Comparison of ENCODE assay signal across 9 cellular contexts in genomic region chr12:111448831-111449790, GRCh38. TPM values are rescaled to one million over a fixed set of nuclear protein-coding genes. Genes with fewer than 3 reads are reported as not detected.
A peak's percentile ranks its signal among the peaks of the same experiment; 100 is the strongest.
DNase-seq lines count a peak whose midpoint lies in the region; ATAC-seq and TF ChIP-seq lines count a peak whose summit lies in the region.
"Had no signal": no experiment of that assay in that cellular context is flagged by ENCODE, and none has a peak within 500 bp of the region (broad histone marks: within the 10 kb centered on the region; RNA-seq: fewer than 3 reads in every experiment).

No MANE protein-coding gene starts in this region.

- H3K9ac ChIP-seq in colonic mucosa (ENCODE audit: low read depth in 2 of 2, low read length in 2 of 2): no peak overlapping the region

- DNase-seq in CD4-positive, alpha-beta T cell: no peak
- DNase-seq in OCI-LY7 (ENCODE audit: low spot score) (no peak), colonic mucosa (peak; percentile 17), DMS53 treated with DMSO at 0.1 percent for 48 hours (lab: John Stamatoyannopoulos, UW; ENCODE audit: unreplicated experiment) (no peak), cerebellar cortex (ENCODE audit: low spot score) (no peak), CD1c-positive myeloid dendritic cell (ENCODE audit: extremely low spot score) (no peak), foreskin keratinocyte (no peak)
- DNase-seq: NCI-H1092 had no signal

- no peaks in the 10 kb centered on the region for H3K9me3 Mint-ChIP-seq in CD4-positive, alpha-beta T cell
- no peaks in the 10 kb centered on the region for H3K9me3 Mint-ChIP-seq in nephron

- no peaks in the 10 kb centered on the region for H3K9me2 ChIP-seq in OCI-LY7 (ENCODE audit: insufficient read depth, low read length)

- no peaks in the 10 kb centered on the region for H3K9me3 ChIP-seq in CD4-positive, alpha-beta T cell (ENCODE audit: control insufficient read depth, low read length)
- H3K9me3 ChIP-seq in OCI-LY7 (ENCODE audit: low read length) (no peaks in the 10 kb centered on the region), colonic mucosa (no peaks in the 10 kb centered on the region)

- H3K4me3 Mint-ChIP-seq in CD4-positive, alpha-beta T cell: no peak overlapping the region
- no peak overlapping the region for H3K4me3 Mint-ChIP-seq in nephron

- intact Hi-C loops in CD4-positive, alpha-beta T cell (cut with DNase I, micrococcal nuclease): no loop called here
- intact Hi-C loops in OCI-LY7 (cut with micrococcal nuclease; ENCODE audit: unreplicated experiment): no loop called here
- intact Hi-C loops in colonic mucosa (cut with DNase I): no loop called here

- no peaks in the 10 kb centered on the region for H3K27me3 Mint-ChIP-seq in CD4-positive, alpha-beta T cell
- H3K27me3 Mint-ChIP-seq in nephron (ENCODE audit: low read depth): no peaks in the 10 kb centered on the region

- no peak for TF ChIP-seq CTCF in CD4-positive, alpha-beta T cell (IDR thresholded peaks at IDR 0.05)
- no peak for TF ChIP-seq CTCF in OCI-LY7 (conservative IDR thresholded peaks at IDR 0.05; ENCODE audit: low read length)
- no peak for TF ChIP-seq CTCF in colonic mucosa (IDR thresholded peaks at IDR 0.05)
- TF ChIP-seq CTCF in nephron (IDR thresholded peaks at IDR 0.05; ENCODE audit: unreplicated experiment in 3 of 3): no peak
- TF ChIP-seq CTCF in foreskin keratinocyte (conservative IDR thresholded peaks at IDR 0.05): no peak

- peaks cover 8% of the 10 kb centered on the region; the same call in 1 of the 2 replicates for H3K79me2 ChIP-seq in OCI-LY7 (ENCODE audit: insufficient read depth, low read depth, low read length)

- CTCF ChIA-PET in CD4-positive, alpha-beta T cell (lab: Charles Lee): interaction anchor here (1.3 to 27.4 kb wide), 4 partner anchors 15 to 80 kb away, joined by 3 to 487 read pairs (median 21); partner anchors contain the start of gene SH2B3
- CTCF ChIA-PET in OCI-LY7 (lab: Charles Lee; ENCODE audit: unreplicated experiment): interaction anchor here (1.4 kb wide), 1 partner anchor 52 kb away, joined by 3 read pairs; no protein-coding TSS in a partner anchor

- ATAC-seq in CD4-positive, alpha-beta T cell (ENCODE audit: poor library complexity): no peak
- no peak for ATAC-seq in foreskin keratinocyte

- peak overlapping the region; percentile 45 for H3K4me2 ChIP-seq in OCI-LY7 (ENCODE audit: low read length)

- POLR2A ChIA-PET in CD4-positive, alpha-beta T cell (lab: Charles Lee): interaction anchor here (1.0 to 5.9 kb wide), 6 partner anchors 14 to 51 kb away, joined by 3 to 53 read pairs (median 22); partner anchors contain the start of gene SH2B3
- POLR2A ChIA-PET in OCI-LY7 (lab: Charles Lee): interaction anchor here (0.5 to 1.6 kb wide), 7 partner anchors 37 to 680 kb away, joined by 3 to 7 read pairs (median 4); no protein-coding TSS in a partner anchor

- H3K27ac Mint-ChIP-seq in CD4-positive, alpha-beta T cell: peak overlapping the region; percentile 28
- peak overlapping the region in 2 of 3 experiments; percentile 35 to 79 for H3K27ac Mint-ChIP-seq in nephron

- H3K4me1 ChIP-seq in OCI-LY7 (ENCODE audit: insufficient read depth, low read length, poor library complexity, severe bottlenecking) (peaks cover 52% of the 10 kb centered on the region), colonic mucosa (peaks cover 27% of the 10 kb centered on the region), foreskin keratinocyte (no peaks in the 10 kb centered on the region)

- H3K27me3 ChIP-seq in CD4-positive, alpha-beta T cell (ENCODE audit: control insufficient read depth, insufficient read depth, low read length): no peaks in the 10 kb centered on the region
- H3K27me3 ChIP-seq in colonic mucosa (no peaks in the 10 kb centered on the region), foreskin keratinocyte (no peaks in the 10 kb centered on the region)

- peaks cover 44% of the 10 kb centered on the region for H3K4me1 Mint-ChIP-seq in CD4-positive, alpha-beta T cell (ENCODE audit: low read depth)
- H3K4me1 Mint-ChIP-seq in nephron: peaks cover 44% of the 10 kb centered on the region

- H4K20me1 ChIP-seq in OCI-LY7 (ENCODE audit: insufficient read depth, low read length): peaks cover 16% of the 10 kb centered on the region; the same call in 1 of the 2 replicates

- TSS peak; percentile 52 for BruUV-seq in OCI-LY7 (replicated peaks; lab: Mats Ljungman, UMichigan)

- H3K27ac ChIP-seq in CD4-positive, alpha-beta T cell (ENCODE audit: low read depth, low read length): peak overlapping the region; percentile 32
- H3K27ac ChIP-seq in OCI-LY7 (ENCODE audit: low read depth, low read length, poor library complexity, severe bottlenecking): peak overlapping the region; percentile 43
- H3K27ac ChIP-seq in colonic mucosa: no peak overlapping the region
- H3K27ac ChIP-seq in foreskin keratinocyte: no peak overlapping the region

- no peak overlapping the region for H2AFZ ChIP-seq in OCI-LY7 (ENCODE audit: low read length)

- H3K4me3 ChIP-seq in OCI-LY7 (ENCODE audit: low read depth, low read length, poor library complexity, severe bottlenecking) (no peak overlapping the region), colonic mucosa (no peak overlapping the region)

- H3K36me3 ChIP-seq in OCI-LY7 (ENCODE audit: insufficient read depth, low read length) (peaks cover 79% of the 10 kb centered on the region), colonic mucosa (peaks cover 7% of the 10 kb centered on the region)

- peaks cover 68% of the 10 kb centered on the region for H3K36me3 Mint-ChIP-seq in CD4-positive, alpha-beta T cell (ENCODE audit: low read depth)
- H3K36me3 Mint-ChIP-seq in nephron (ENCODE audit: low read depth): peaks cover 58% of the 10 kb centered on the region

RNA-seq across cellular contexts. Expression of gene SH2B3, which starts 43.4 kb away (rescaled TPM):
- total RNA-seq in CD4-positive, alpha-beta T cell: 10 to 100 TPM; 42.3 to 46.4 TPM
- 16.3 and 25.8 TPM in 2 replicates for total RNA-seq in OCI-LY7 (2014; rRNA removed; shearing (Covaris generic))
- 45.9 and 51.3 TPM in 2 replicates for total RNA-seq in OCI-LY7 (2022)
- total RNA-seq in colonic mucosa: 10 to 100 TPM; 26.4 to 40.9 TPM
- 12.2 and 15.1 TPM in 2 replicates for total RNA-seq in foreskin keratinocyte
- 5.9 and 7.7 TPM in 2 replicates for polyA plus RNA-seq in foreskin keratinocyte

Comparison
In these comparisons a context has a peak if more than half of its experiments do, and no peak if none do; other contexts are left out.
1. H3K27ac ChIP-seq: peak in CD4-positive, alpha-beta T cell (single experiment) and OCI-LY7 (single experiment); none in colonic mucosa (single experiment) and foreskin keratinocyte (single experiment).